Comparison of ENCODE assay signal across 1 cellular context in genomic region chr7:99739699-99740572, GRCh38.
TF ChIP-seq lines count a peak whose summit lies in the region.

No MANE protein-coding gene starts in this region.

TF ChIP-seq in IMR-90, 13 proteins besides CTCF, POLR2A, EP300 and RAD21:
- no peak for TF ChIP-seq SMC3 (IDR thresholded peaks at IDR 0.05; ENCODE audit: low read depth, low read length)
- TF ChIP-seq CHD1 (IDR thresholded peaks at IDR 0.05; ENCODE audit: low read depth, low read length): no peak
- no peak for TF ChIP-seq MXI1 (IDR thresholded peaks at IDR 0.05; ENCODE audit: borderline replicate concordance, low read depth, low read length)
- TF ChIP-seq RCOR1 (IDR thresholded peaks at IDR 0.05; ENCODE audit: insufficient replicate concordance, low read length): no peak
- no peak for TF ChIP-seq RFX5 (IDR thresholded peaks at IDR 0.05; ENCODE audit: low read depth, low read length)
- TF ChIP-seq NFE2L2 (IDR thresholded peaks at IDR 0.05; ENCODE audit: low read depth, low read length): no peak
- TF ChIP-seq FOS (IDR thresholded peaks at IDR 0.05; ENCODE audit: low read depth, low read length): no peak
- no peak for TF ChIP-seq MAZ (IDR thresholded peaks at IDR 0.05; ENCODE audit: borderline replicate concordance, low read depth, low read length)
- TF ChIP-seq ELK1 (IDR thresholded peaks at IDR 0.05; ENCODE audit: borderline replicate concordance, low read depth, low read length): no peak
- TF ChIP-seq USF2 (IDR thresholded peaks at IDR 0.05; ENCODE audit: low read depth, low read length): no peak
- TF ChIP-seq BHLHE40 (IDR thresholded peaks at IDR 0.05; ENCODE audit: low read depth, low read length): no peak
- TF ChIP-seq MAFK (IDR thresholded peaks at IDR 0.05; ENCODE audit: low read depth, low read length): no peak
- no peak for TF ChIP-seq CEBPB (IDR thresholded peaks at IDR 0.05; ENCODE audit: low read depth, low read length)
